In the genomic region with DNA sequence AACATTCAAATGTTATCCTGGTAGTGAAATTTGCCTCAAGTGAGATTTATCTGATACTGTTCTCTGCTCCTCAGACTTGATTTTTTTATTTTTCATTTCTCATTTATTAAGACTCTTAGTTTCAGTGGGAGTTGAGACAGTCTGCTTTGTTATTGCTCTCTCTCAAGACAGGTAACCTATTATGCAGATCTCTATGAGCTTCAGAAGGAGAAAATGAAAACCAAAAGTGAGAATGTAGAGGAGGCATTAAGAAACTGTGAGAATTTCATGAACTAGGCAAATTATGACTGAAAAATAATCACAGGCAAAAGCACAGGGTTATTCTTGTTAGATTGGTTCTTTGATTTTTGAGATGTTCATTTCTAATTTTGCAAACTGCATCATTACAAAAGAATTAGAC, we compare ENCODE assay signal across 19 cellular contexts.
DNase-seq lines count a peak whose midpoint lies in the region; ATAC-seq and TF ChIP-seq lines count a peak whose summit lies in the region.
"Had no signal": no experiment of that assay in that cellular context is flagged by ENCODE, and none has a peak within 500 bp of the region (broad histone marks: within the 10 kb centered on the region; RNA-seq: fewer than 3 reads in every experiment).

No MANE protein-coding gene starts in this region.

- CTCF ChIA-PET in activated CD8-positive, alpha-beta T cell treated with anti-CD3 and anti-CD28 coated beads for 36 hours (lab: Charles Lee), result no interaction called here

- peaks cover 5% of the 10 kb centered on the region for H3K4me1 Mint-ChIP-seq in type B pancreatic cell (ENCODE audit: unreplicated experiment)
- no peaks in the 10 kb centered on the region for H3K4me1 Mint-ChIP-seq in activated CD8-positive, alpha-beta T cell treated with anti-CD3 and anti-CD28 coated beads for 36 hours (ENCODE audit: low read depth)
- H3K4me1 Mint-ChIP-seq: natural killer cell, T-helper 17 cell had no signal

- no peak for TF ChIP-seq CTCF in type B pancreatic cell (conservative IDR thresholded peaks at IDR 0.05)
- TF ChIP-seq CTCF in activated CD8-positive, alpha-beta T cell treated with anti-CD3 and anti-CD28 coated beads for 36 hours (IDR thresholded peaks at IDR 0.05), result no peak

- DNase-seq in putamen (ENCODE audit: low spot score) (peak; percentile 7), NCI-H146 treated with DMSO at 0.1 percent for 48 hours (lab: John Stamatoyannopoulos, UW; ENCODE audit: unreplicated experiment) (no peak), type B pancreatic cell (ENCODE audit: extremely low spot score, unreplicated experiment) (no peak)
- DNase-seq in activated CD8-positive, alpha-beta T cell treated with anti-CD3 and anti-CD28 coated beads for 36 hours, result no peak
- DNase-seq: activated effector memory CD4-positive, alpha-beta T cell treated with anti-CD3 and anti-CD28 coated beads, Interleukin-2, amount 50 U/mL, for 16 hours; BE2C; Calu3; effector CD4-positive, alpha-beta T cell; esophagus squamous epithelium; KBM-7; natural killer cell; NCI-H1092 treated with DMSO at 0.1 percent for 48 hours; psoas muscle; T-helper 17 cell had no signal

- ATAC-seq in GM19035 (IDR thresholded peaks at IDR 0.05; ENCODE audit: unreplicated experiment), result peak; percentile 73
- peak; percentile 93 for ATAC-seq in GM21723 (IDR thresholded peaks at IDR 0.05; ENCODE audit: unreplicated experiment)
- ATAC-seq in HG03103 (IDR thresholded peaks at IDR 0.05; ENCODE audit: low read depth, unreplicated experiment), result peak; percentile 61
- ATAC-seq in activated CD8-positive, alpha-beta T cell treated with anti-CD3 and anti-CD28 coated beads for 36 hours, result no peak
- ATAC-seq: natural killer cell, psoas muscle, Right ventricle myocardium inferior, T-helper 17 cell, WTC11 had no signal

- H3K9me3 Mint-ChIP-seq in type B pancreatic cell, result no peaks in the 10 kb centered on the region
- no peaks in the 10 kb centered on the region for H3K9me3 Mint-ChIP-seq in activated CD8-positive, alpha-beta T cell treated with anti-CD3 and anti-CD28 coated beads for 36 hours

- H3K4me3 Mint-ChIP-seq in type B pancreatic cell, result no peak overlapping the region
- H3K4me3 Mint-ChIP-seq in activated CD8-positive, alpha-beta T cell treated with anti-CD3 and anti-CD28 coated beads for 36 hours, result no peak overlapping the region
- H3K4me3 Mint-ChIP-seq: natural killer cell, T-helper 17 cell, WTC11 had no signal

- POLR2A ChIA-PET in activated CD8-positive, alpha-beta T cell treated with anti-CD3 and anti-CD28 coated beads for 36 hours (lab: Charles Lee), result no interaction called here

- intact Hi-C loops in activated CD8-positive, alpha-beta T cell treated with anti-CD3 and anti-CD28 coated beads for 36 hours (cut with micrococcal nuclease), result no loop called here

- no peaks in the 10 kb centered on the region for H3K36me3 Mint-ChIP-seq in type B pancreatic cell
- no peaks in the 10 kb centered on the region for H3K36me3 Mint-ChIP-seq in activated CD8-positive, alpha-beta T cell treated with anti-CD3 and anti-CD28 coated beads for 36 hours (ENCODE audit: low read depth)
- H3K36me3 Mint-ChIP-seq: natural killer cell, WTC11 had no signal

- no peaks in the 10 kb centered on the region for H3K27me3 Mint-ChIP-seq in type B pancreatic cell
- H3K27me3 Mint-ChIP-seq in activated CD8-positive, alpha-beta T cell treated with anti-CD3 and anti-CD28 coated beads for 36 hours, result no peaks in the 10 kb centered on the region

- no peak overlapping the region for H3K27ac Mint-ChIP-seq in type B pancreatic cell
- H3K27ac Mint-ChIP-seq in activated CD8-positive, alpha-beta T cell treated with anti-CD3 and anti-CD28 coated beads for 36 hours, result no peak overlapping the region
- H3K27ac Mint-ChIP-seq: natural killer cell, T-helper 17 cell, WTC11 had no signal
